17 cellular contexts compared by ENCODE assay signal in genomic region chr15:100330629-100331215, GRCh38. TPM values are rescaled to one million over a fixed set of nuclear protein-coding genes. Genes with fewer than 3 reads are reported as not detected.
DNase-seq lines count a peak whose midpoint lies in the region; ATAC-seq and TF ChIP-seq lines count a peak whose summit lies in the region.
"Had no signal": no experiment of that assay in that cellular context is flagged by ENCODE, and none has a peak within 500 bp of the region (broad histone marks: within the 10 kb centered on the region; RNA-seq: fewer than 3 reads in every experiment).

No MANE protein-coding gene starts in this region.

- 57 to 83% methylated on average over 11 of the region's 12 CpGs for WGBS in esophagus squamous epithelium, 2 donors

- DNase-seq in CD4-positive, alpha-beta memory T cell: peak; percentile 56 to 77 (median 69)
- peak; percentile 10 for DNase-seq in KG1 (lab: John Stamatoyannopoulos, UW)
- peak; percentile 54 for DNase-seq in activated CD8-positive, alpha-beta memory T cell treated with anti-CD3 and anti-CD28 coated beads, Interleukin-2, amount 50 U/mL, for 48 hours
- no peak for DNase-seq in mucosa of descending colon
- no peak for DNase-seq in NCI-H2107 (lab: John Stamatoyannopoulos, UW)
- no peak for DNase-seq in esophagus squamous epithelium (lab: John Stamatoyannopoulos, UW)
- DNase-seq: activated CD4-positive, alpha-beta T cell treated with anti-CD3 and anti-CD28 coated beads for 4 hours; amniotic stem cell; C1 segment of cervical spinal cord; colonic mucosa; left cardiac atrium; NCI-H1105; NCI-H345; PC-9 had no signal

- H3K36me3 Mint-ChIP-seq in CD4-positive, alpha-beta memory T cell: peaks cover 0 to 5% of the 10 kb centered on the region in 2 donors

- peak overlapping the region in 1 of 2 donors; percentile 27 for H3K4me3 ChIP-seq in CD4-positive, alpha-beta memory T cell (ENCODE audit: low read length in 2 of 2)
- H3K4me3 ChIP-seq in mucosa of descending colon: no peak overlapping the region
- H3K4me3 ChIP-seq in esophagus squamous epithelium: no peak overlapping the region
- H3K4me3 ChIP-seq: colonic mucosa, hepatocyte, PC-9 had no signal

- H3K9me3 Mint-ChIP-seq in CD4-positive, alpha-beta memory T cell: no peaks in the 10 kb centered on the region

- no peaks in the 10 kb centered on the region for H3K27me3 Mint-ChIP-seq in CD4-positive, alpha-beta memory T cell

- H3K4me1 ChIP-seq in CD4-positive, alpha-beta memory T cell (ENCODE audit: insufficient read depth, low read length): peaks cover 62% of the 10 kb centered on the region
- H3K4me1 ChIP-seq in mucosa of descending colon (ENCODE audit: low read depth): no peaks in the 10 kb centered on the region
- H3K4me1 ChIP-seq in esophagus squamous epithelium: peaks cover 6 to 16% (median 8%) of the 10 kb centered on the region in 3 donors
- H3K4me1 ChIP-seq: colonic mucosa had no signal

- no peak for TF ChIP-seq CTCF in mucosa of descending colon (IDR thresholded peaks at IDR 0.05)
- no peak for TF ChIP-seq CTCF in esophagus squamous epithelium (IDR thresholded peaks at IDR 0.05)

- H3K4me3 Mint-ChIP-seq in CD4-positive, alpha-beta memory T cell: peak overlapping the region; percentile 64 to 86 (median 72)

- POLR2A ChIA-PET in CD4-positive, alpha-beta memory T cell (lab: Charles Lee; ENCODE audit: partially characterized antibody): interaction anchor here (0.9 to 3.2 kb wide), 11 partner anchors 9 to 597 kb away, joined by 3 to 32 read pairs (median 4); partner anchors contain the start of genes ADAMTS17, ASB7, LINS1 and LYSMD4

- H3K27ac Mint-ChIP-seq in CD4-positive, alpha-beta memory T cell: peak overlapping the region; percentile 13 to 76 (median 64)

- H3K36me3 ChIP-seq in CD4-positive, alpha-beta memory T cell (ENCODE audit: insufficient read depth, low read length): no peaks in the 10 kb centered on the region
- H3K36me3 ChIP-seq in mucosa of descending colon (ENCODE audit: low read depth) (no peaks in the 10 kb centered on the region), esophagus squamous epithelium (peaks cover 0 to 18% (median 0%) of the 10 kb centered on the region in 3 donors)
- H3K36me3 ChIP-seq: colonic mucosa had no signal

- H3K27ac ChIP-seq in CD4-positive, alpha-beta memory T cell (ENCODE audit: low read depth, low read length): peak overlapping the region; percentile 27
- H3K27ac ChIP-seq in esophagus squamous epithelium: no peak overlapping the region
- H3K27ac ChIP-seq: colonic mucosa, hepatocyte, PC-9 had no signal

- intact Hi-C loops in CD4-positive, alpha-beta memory T cell (cut with micrococcal nuclease): loop anchor here (1.0 to 10.0 kb wide), 2 partner anchors 12 to 596 kb away; partner anchors contain the start of gene LYSMD4
- intact Hi-C loops in mucosa of descending colon (cut with DNase I, micrococcal nuclease) (loop anchor here in 1 of 2 donors (10.0 kb wide), 1 partner anchor 396 kb away; no protein-coding TSS in a partner anchor), esophagus squamous epithelium (cut with DNase I) (no loop called here)

- CTCF ChIA-PET in CD4-positive, alpha-beta memory T cell (lab: Charles Lee; ENCODE audit: partially characterized antibody): interaction anchor here (0.7 to 7.0 kb wide), 8 partner anchors 8 to 405 kb away, joined by 3 to 63 read pairs (median 8); partner anchors contain the start of gene ADAMTS17

- H3K9me3 ChIP-seq in CD4-positive, alpha-beta memory T cell (ENCODE audit: control insufficient read depth in 1 of 2, low read length in 2 of 2): no peaks in the 10 kb centered on the region
- H3K9me3 ChIP-seq in mucosa of descending colon (no peaks in the 10 kb centered on the region), esophagus squamous epithelium (no peaks in the 10 kb centered on the region)
- H3K9me3 ChIP-seq: colonic mucosa had no signal

- ATAC-seq in mucosa of descending colon (peak; percentile 74), GM21737 (IDR thresholded peaks at IDR 0.05; ENCODE audit: unreplicated experiment) (no peak)
- ATAC-seq: esophagus mucosa had no signal

- peaks cover 40 to 80% (median 60%) of the 10 kb centered on the region in 4 donors for H3K4me1 Mint-ChIP-seq in CD4-positive, alpha-beta memory T cell

- no peak for TF ChIP-seq POLR2A in esophagus squamous epithelium (IDR thresholded peaks at IDR 0.05)

- no peaks in the 10 kb centered on the region for H3K27me3 ChIP-seq in CD4-positive, alpha-beta memory T cell (ENCODE audit: insufficient read depth, low read length)
- no peaks in the 10 kb centered on the region for H3K27me3 ChIP-seq in esophagus squamous epithelium
- H3K27me3 ChIP-seq: colonic mucosa, hepatocyte had no signal

RNA-seq across cellular contexts. Expression of gene ADAMTS17, which starts 11.1 kb away (rescaled TPM):
- 1 to 10 TPM; 4.7 to 6.2 TPM for total RNA-seq in CD4-positive, alpha-beta memory T cell
- polyA plus RNA-seq in CD4-positive, alpha-beta memory T cell: 1 to 10 TPM; 2.1 to 4.8 TPM
- total RNA-seq in mucosa of descending colon (10 to 100 TPM in 1 of 3 donors, 1 to 10 TPM in 2; 5.2 to 13.8 (median 6.3) TPM), esophagus squamous epithelium (10 to 100 TPM in 1 of 4 donors, 1 to 10 TPM in 3; 4.5 to 11.4 (median 6.6) TPM)

Comparison
In these comparisons a context has a peak if more than half of its experiments do, and no peak if none do; other contexts are left out.
1. DNase-seq: peak in CD4-positive, alpha-beta memory T cell (5 of 5), KG1 (single experiment) and activated CD8-positive, alpha-beta memory T cell treated with anti-CD3 and anti-CD28 coated beads, Interleukin-2, amount 50 U/mL, for 48 hours (single experiment); none in mucosa of descending colon (0 of 3), NCI-H2107 (single experiment) and esophagus squamous epithelium (single experiment).